11 cellular contexts compared by ENCODE assay signal in the genomic region with DNA sequence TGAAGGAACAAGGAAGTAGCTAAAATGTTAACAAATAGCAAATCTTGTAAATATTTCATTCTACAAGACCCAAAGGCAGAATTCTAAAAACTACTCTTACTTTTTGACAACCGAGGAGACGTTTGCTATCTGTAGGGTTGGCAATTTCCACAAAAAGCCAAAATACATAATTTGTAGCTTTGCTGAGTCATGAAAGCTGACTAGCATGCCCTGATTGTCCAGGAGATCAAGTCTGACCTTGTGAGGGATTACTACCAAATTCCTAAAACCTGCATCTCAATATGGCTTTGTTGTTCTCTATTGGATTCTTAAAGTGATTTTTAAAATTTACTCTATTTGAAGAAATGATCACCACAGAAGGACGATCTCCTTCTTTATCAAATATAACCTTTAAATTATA. TPM values are rescaled to one million over a fixed set of nuclear protein-coding genes. Genes with fewer than 3 reads are reported as not detected.
DNase-seq lines count a peak whose midpoint lies in the region; ATAC-seq, FAIRE-seq and TF ChIP-seq lines count a peak whose summit lies in the region.
"Had no signal": no experiment of that assay in that cellular context is flagged by ENCODE, and none has a peak within 500 bp of the region (broad histone marks: within the 10 kb centered on the region; RNA-seq: fewer than 3 reads in every experiment).

No MANE protein-coding gene starts in this region.

- in situ Hi-C loops in GM12878 (cut with MboI): no loop called here

- no peaks in the 10 kb centered on the region for H3K9me3 ChIP-seq in CD8-positive, alpha-beta T cell (ENCODE audit: low read length)
- H3K9me3 ChIP-seq in HUES6 (ENCODE audit: control insufficient read depth, insufficient read depth, low read depth, low read length): no peaks in the 10 kb centered on the region
- no peaks in the 10 kb centered on the region for H3K9me3 ChIP-seq in GM12878 (replicated peaks; ENCODE audit: control insufficient read depth, insufficient read depth, low read length)
- H3K9me3 ChIP-seq: right atrium auricular region, SJSA1 had no signal

- FAIRE-seq in GM12878 (lab: Jason Lieb, UNC): no peak

- TF ChIP-seq POLR2A in GM12878 (IDR thresholded peaks at IDR 0.05; ENCODE audit: low read depth, low read length): no peak

- no peak for TF ChIP-seq EP300 in GM12878 (IDR thresholded peaks at IDR 0.05; ENCODE audit: borderline replicate concordance in 1 of 2, control insufficient read depth in 1 of 2, low read depth in 2 of 2, low read length in 2 of 2)

- H4K20me1 ChIP-seq in GM12878 (ENCODE audit: control insufficient read depth, insufficient read depth): no peaks in the 10 kb centered on the region

- POLR2A ChIA-PET in CD8-positive, alpha-beta T cell (lab: Charles Lee): interaction anchor here (0.6 to 1.3 kb wide), 3 partner anchors 9 to 292 kb away, joined by 3 read pairs; partner anchors contain the start of gene DNAJA2
- POLR2A ChIA-PET in GM12878 (lab: Charles Lee): interaction anchor here (0.5 to 1.7 kb wide), 5 partner anchors 8 to 123 kb away, joined by 3 to 7 read pairs (median 4); partner anchors contain the start of gene DNAJA2

- no TSS peak for BruUV-seq in GM12878 (replicated peaks; lab: Mats Ljungman, UMichigan)

- H3K4me1 Mint-ChIP-seq in CD8-positive, alpha-beta T cell (ENCODE audit: low read depth): peaks cover 54% of the 10 kb centered on the region
- H3K4me1 Mint-ChIP-seq in natural killer cell treated with Interleukin-12 subunit alpha and Interleukin-12 subunit beta and Interleukin-15 and Interleukin-18, amount 100 ng/mL, for 72 hours (ENCODE audit: low read depth in 2 of 2): peaks cover 28 to 32% of the 10 kb centered on the region in 2 donors

- 86% methylated on average over 3 of the region's 3 CpGs for WGBS in GM12878 (ENCODE audit: insufficient coverage, insufficient replicate concordance, low lambda C conversion rate, missing lambda C conversion rate)

- TF ChIP-seq RAD21 in GM12878 (IDR thresholded peaks at IDR 0.05; ENCODE audit: insufficient read depth, low read depth, low read length): no peak

- CTCF ChIA-PET in CD8-positive, alpha-beta T cell (lab: Charles Lee): interaction anchor here (1.3 to 2.0 kb wide), 2 partner anchors 11 to 33 kb away, joined by 4 to 5 read pairs; no protein-coding TSS in a partner anchor
- CTCF ChIA-PET in GM12878 (lab: Yijun Ruan, JAX): interaction anchor here (0.7 to 2.7 kb wide), 8 partner anchors 9 to 179 kb away, joined by 3 to 7 read pairs (median 5); no protein-coding TSS in a partner anchor

- no peak overlapping the region for H3K27ac ChIP-seq in CD8-positive, alpha-beta T cell (ENCODE audit: low read depth, low read length)
- H3K27ac ChIP-seq in HUES6 (ENCODE audit: low read depth, low read length): peak overlapping the region; percentile 81
- H3K27ac ChIP-seq in GM12878 (ENCODE audit: control insufficient read depth, insufficient read depth): no peak overlapping the region; the same call in 1 of the 2 replicates
- H3K27ac ChIP-seq: SJSA1, WERI-Rb-1 had no signal

- H3K27me3 ChIP-seq in CD8-positive, alpha-beta T cell (ENCODE audit: insufficient read depth, low read length): no peaks in the 10 kb centered on the region
- H3K27me3 ChIP-seq in HUES6 (ENCODE audit: control insufficient read depth, insufficient read depth, low read length) (no peaks in the 10 kb centered on the region), GM12878 (replicated peaks in 1 of 2; ENCODE audit: control insufficient read depth in 2 of 2, insufficient read depth in 2 of 2, low read length in 1 of 2) (no peaks in the 10 kb centered on the region)
- H3K27me3 ChIP-seq: right atrium auricular region, SJSA1 had no signal

- peaks cover 61% of the 10 kb centered on the region for H3K36me3 ChIP-seq in CD8-positive, alpha-beta T cell (ENCODE audit: insufficient read depth, low read length)
- H3K36me3 ChIP-seq in HUES6 (ENCODE audit: control insufficient read depth, insufficient read depth, low read length) (peaks cover 96% of the 10 kb centered on the region), GM12878 (ENCODE audit: control insufficient read depth in 2 of 2, insufficient read depth in 2 of 2, low read length in 1 of 2) (peaks cover 14 to 62% of the 10 kb centered on the region in 2 experiments)

- peaks cover 86% of the 10 kb centered on the region for H3K36me3 Mint-ChIP-seq in CD8-positive, alpha-beta T cell
- peaks cover 44% of the 10 kb centered on the region for H3K36me3 Mint-ChIP-seq in natural killer cell treated with Interleukin-12 subunit alpha and Interleukin-12 subunit beta and Interleukin-15 and Interleukin-18, amount 100 ng/mL, for 72 hours

- H3K4me3 Mint-ChIP-seq in CD8-positive, alpha-beta T cell: no peak overlapping the region
- H3K4me3 Mint-ChIP-seq in natural killer cell treated with Interleukin-12 subunit alpha and Interleukin-12 subunit beta and Interleukin-15 and Interleukin-18, amount 100 ng/mL, for 72 hours: peak overlapping the region; percentile 15

- SMC1A ChIA-PET in GM12878 (lab: Charles Lee; ENCODE audit: uncharacterized antibody, unreplicated experiment): interaction anchor here (0.6 to 4.0 kb wide), 9 partner anchors 9 to 65 kb away, joined by 3 to 19 read pairs (median 3); no protein-coding TSS in a partner anchor

- RAD21 ChIA-PET in GM12878 (lab: Charles Lee; ENCODE audit: unreplicated experiment): interaction anchor here (0.9 to 1.4 kb wide), 4 partner anchors 11 to 109 kb away, joined by 3 to 4 read pairs (median 3); no protein-coding TSS in a partner anchor

- H3K4me3 ChIP-seq in CD8-positive, alpha-beta T cell (ENCODE audit: low read depth, low read length): no peak overlapping the region
- H3K4me3 ChIP-seq in HUES6 (ENCODE audit: low read depth, low read length): no peak overlapping the region
- 0 out of 2 replicates have a peak overlapping the region, but pooled peaks have one; percentile 8 for H3K4me3 ChIP-seq in GM12878
- H3K4me3 ChIP-seq: right atrium auricular region, SJSA1 had no signal

- peak overlapping the region; percentile 93 for H3K27ac Mint-ChIP-seq in CD8-positive, alpha-beta T cell
- H3K27ac Mint-ChIP-seq in natural killer cell treated with Interleukin-12 subunit alpha and Interleukin-12 subunit beta and Interleukin-15 and Interleukin-18, amount 100 ng/mL, for 72 hours: peak overlapping the region; percentile 49 to 70

- DNase-seq in CD8-positive, alpha-beta T cell: no peak
- DNase-seq in GM12878 (ENCODE audit: low read depth, low spot score) (no peak), NCI-H345 treated with DMSO at 0.1 percent for 48 hours (lab: John Stamatoyannopoulos, UW; ENCODE audit: unreplicated experiment) (no peak), kidney tubule cell (ENCODE audit: low spot score) (no peak)
- no peak for DNase-seq in natural killer cell treated with Interleukin-12 subunit alpha and Interleukin-12 subunit beta and Interleukin-15 and Interleukin-18, amount 100 ng/mL, for 72 hours (ENCODE audit: low spot score)
- DNase-seq: NCI-H2081, WERI-Rb-1 had no signal

- ATAC-seq in CD8-positive, alpha-beta T cell: no peak
- ATAC-seq in GM12878: no peak
- ATAC-seq in natural killer cell treated with Interleukin-12 subunit alpha and Interleukin-12 subunit beta and Interleukin-15 and Interleukin-18, amount 100 ng/mL, for 72 hours: no peak
- no peak for ATAC-seq in HG02884 (IDR thresholded peaks at IDR 0.05; ENCODE audit: unreplicated experiment)

- H3K9ac ChIP-seq in HUES6 (ENCODE audit: low read length): no peak overlapping the region
- no peak overlapping the region for H3K9ac ChIP-seq in GM12878 (ENCODE audit: control insufficient read depth, insufficient read depth, low read length)

- no peak for TF ChIP-seq CTCF in CD8-positive, alpha-beta T cell (IDR thresholded peaks at IDR 0.05)
- no peak for TF ChIP-seq CTCF in GM12878 (IDR thresholded peaks at IDR 0.05 in 2 of 3, conservative IDR thresholded peaks at IDR 0.05 in 1 of 3; ENCODE audit: control insufficient read depth in 2 of 3, extremely low read depth in 1 of 3, insufficient read depth in 1 of 3, low read depth in 3 of 3, low read length in 3 of 3)

- H3K27me3 Mint-ChIP-seq in CD8-positive, alpha-beta T cell (ENCODE audit: low read depth): no peaks in the 10 kb centered on the region
- no peaks in the 10 kb centered on the region for H3K27me3 Mint-ChIP-seq in natural killer cell treated with Interleukin-12 subunit alpha and Interleukin-12 subunit beta and Interleukin-15 and Interleukin-18, amount 100 ng/mL, for 72 hours

- H3K4me2 ChIP-seq in GM12878 (ENCODE audit: control insufficient read depth, insufficient read depth): no peak overlapping the region

- peaks cover 18% of the 10 kb centered on the region for H3K79me2 ChIP-seq in GM12878 (ENCODE audit: control insufficient read depth, insufficient read depth, low read length)

- no peak overlapping the region for H2AFZ ChIP-seq in GM12878 (ENCODE audit: control insufficient read depth, low read depth, low read length)

- H3K4me1 ChIP-seq in CD8-positive, alpha-beta T cell (ENCODE audit: insufficient read depth, low read length): peaks cover 14% of the 10 kb centered on the region
- H3K4me1 ChIP-seq in HUES6 (ENCODE audit: control insufficient read depth, insufficient read depth, low read length) (peaks cover 11% of the 10 kb centered on the region), GM12878 (ENCODE audit: control insufficient read depth, insufficient read depth, low read length) (peaks cover 13% of the 10 kb centered on the region)
- H3K4me1 ChIP-seq: SJSA1 had no signal

- intact Hi-C loops in CD8-positive, alpha-beta T cell (cut with DNase I, micrococcal nuclease): no loop called here
- intact Hi-C loops in GM12878 (cut with micrococcal nuclease; ENCODE audit: unreplicated experiment): loop anchor here (1.0 kb wide), 1 partner anchor 10 kb away; no protein-coding TSS in a partner anchor

- H3K9me3 Mint-ChIP-seq in CD8-positive, alpha-beta T cell: no peaks in the 10 kb centered on the region
- no peaks in the 10 kb centered on the region for H3K9me3 Mint-ChIP-seq in natural killer cell treated with Interleukin-12 subunit alpha and Interleukin-12 subunit beta and Interleukin-15 and Interleukin-18, amount 100 ng/mL, for 72 hours

RNA-seq across cellular contexts. Expression of gene DNAJA2, which starts 10.8 kb away (rescaled TPM):
- total RNA-seq in CD8-positive, alpha-beta T cell: 10 to 100 TPM; 82.8 to 83.1 TPM
- 54.2 and 54.9 TPM in 2 replicates for total RNA-seq in GM12878 (2013; cell fraction: nucleolus; rRNA removed)
- total RNA-seq in GM12878 (2014; rRNA removed): 58.6 and 74.7 TPM in 2 replicates
- 74.5 and 75.6 TPM in 2 replicates for total RNA-seq in GM12878 (2014; rRNA removed; fragmentation: Illumina TruSeq; extraction: Trizol)
- total RNA-seq in GM12878 (2021): 71.8 and 74.1 TPM in 2 replicates
- polyA plus RNA-seq in GM12878 (2011; ENCODE audit: low read depth): 32.3 TPM
- polyA plus RNA-seq in GM12878 (2011; rRNA removed): 26.2 and 37.4 TPM in 2 replicates
- 7.6 and 9.1 TPM in 2 replicates for polyA plus RNA-seq in GM12878 (2011; cell fraction: cytosol; rRNA removed)
- 14.8 and 20.9 TPM in 2 replicates for polyA plus RNA-seq in GM12878 (2011; cell fraction: nucleus; rRNA removed)
- 35.2 and 43.8 TPM in 2 replicates for polyA plus RNA-seq in GM12878 (2012)
- 57.7 and 67.2 TPM in 2 replicates for polyA plus RNA-seq in GM12878 (2014; fragmentation: Illumina TruSeq; extraction: Trizol)
- 10 to 100 TPM; 40.4 to 43.5 TPM for polyA plus RNA-seq in GM12878 (2014; fragmentation: Nextera tagmentation; extraction: Ambion mirVana)
- 33.6 and 33.8 TPM in 2 replicates for polyA plus RNA-seq in GM12878 (2014; rRNA removed)
- polyA plus RNA-seq in GM12878 (2016; fragmentation: Nextera tagmentation; extraction: Ambion mirVana): 10 to 100 TPM; 94.4 to 96.4 TPM
- polyA minus RNA-seq in GM12878 (2011; rRNA and poly(A)+ RNA removed): 30.4 and 50.9 TPM in 2 replicates
- 22.9 and 23.4 TPM in 2 replicates for polyA minus RNA-seq in GM12878 (2011; cell fraction: cytosol; rRNA and poly(A)+ RNA removed)
- polyA minus RNA-seq in GM12878 (2011; cell fraction: nucleus; rRNA and poly(A)+ RNA removed): 17.0 and 23.0 TPM in 2 replicates
- 10 to 100 TPM; 54.0 to 58.4 TPM for total RNA-seq in natural killer cell treated with Interleukin-12 subunit alpha and Interleukin-12 subunit beta and Interleukin-15 and Interleukin-18, amount 100 ng/mL, for 72 hours
